17 cellular contexts compared by ENCODE assay signal in the genomic region with DNA sequence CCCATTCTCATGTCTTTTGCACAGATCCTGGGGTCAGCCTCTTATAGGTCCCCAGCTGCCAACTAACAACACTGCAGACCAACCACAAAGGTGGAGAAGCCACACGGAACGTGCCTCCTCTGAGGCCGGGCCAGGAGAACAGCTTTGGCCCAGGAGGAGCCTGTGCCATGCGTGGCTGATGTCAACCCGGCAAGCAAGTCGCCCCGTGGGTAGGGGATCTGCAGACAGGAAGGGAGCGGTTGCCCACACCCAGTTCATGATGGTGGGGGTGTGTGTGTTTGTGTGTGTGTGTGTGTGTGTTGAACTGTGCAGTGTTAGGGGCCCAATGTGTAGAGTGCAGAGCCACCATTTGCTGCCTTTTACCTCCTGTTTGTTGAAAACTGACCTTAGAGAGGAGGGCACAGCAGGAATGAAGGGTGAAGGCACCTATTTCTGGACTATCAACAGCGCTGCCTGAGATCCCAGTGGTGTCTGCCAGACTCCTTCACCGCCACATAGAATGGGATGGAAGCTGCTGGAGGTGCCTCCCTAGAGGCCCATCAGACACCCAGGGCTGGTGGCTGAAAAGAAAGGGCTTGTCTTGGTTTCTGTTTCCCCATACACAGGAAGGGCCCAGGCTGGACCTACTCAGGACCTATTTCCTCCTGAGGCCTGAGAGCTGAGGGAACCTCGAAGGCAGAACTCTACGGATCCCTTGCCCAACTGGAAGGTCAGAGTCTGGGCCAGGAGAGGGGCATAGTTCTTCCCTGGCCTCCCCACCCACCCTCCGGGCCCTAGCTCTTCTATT. TPM values are rescaled to one million over a fixed set of nuclear protein-coding genes. Genes with fewer than 3 reads are reported as not detected.
"Had no signal": no experiment of that assay in that cellular context is flagged by ENCODE, and none has a peak within 500 bp of the region (broad histone marks: within the 10 kb centered on the region; RNA-seq: fewer than 3 reads in every experiment).

No MANE protein-coding gene starts in this region.

- H3K27ac ChIP-seq: ascending aorta, gastrocnemius medialis, heart right ventricle, parathyroid adenoma, uterus had no signal

- H3K9ac ChIP-seq: parathyroid adenoma had no signal

- H3K4me3 Mint-ChIP-seq: activated T-cell treated with anti-CD3 and anti-CD28 coated beads, Interleukin-2, amount 50 U/mL, for 72 hours; WTC11 had no signal

- ATAC-seq: gastrocnemius medialis, heart right ventricle, left colon, WTC11 had no signal

- H3K36me3 ChIP-seq: ascending aorta, gastrocnemius medialis, heart right ventricle, uterus had no signal

- H3K27me3 ChIP-seq: ascending aorta, gastrocnemius medialis, uterus had no signal

- H3K9me3 Mint-ChIP-seq: activated T-cell treated with anti-CD3 and anti-CD28 coated beads, Interleukin-2, amount 50 U/mL, for 72 hours; WTC11 had no signal

- H3K36me3 Mint-ChIP-seq: WTC11 had no signal

- H3K4me1 ChIP-seq: ascending aorta, gastrocnemius medialis, parathyroid adenoma, uterus had no signal

- H2AFZ ChIP-seq: parathyroid adenoma had no signal

- H3K27ac Mint-ChIP-seq: activated T-cell treated with anti-CD3 and anti-CD28 coated beads, Interleukin-2, amount 50 U/mL, for 72 hours; WTC11 had no signal

- H3K9me3 ChIP-seq: ascending aorta, gastrocnemius medialis, heart right ventricle, uterus had no signal

- DNase-seq: activated CD4-positive, alpha-beta T cell treated with anti-CD3 and anti-CD28 coated beads for 48 hours; activated gamma-delta T cell treated with Interleukin-2 at 50 U/mL for 16 hours; activated T-cell treated with anti-CD3 and anti-CD28 coated beads, Interleukin-2, amount 50 U/mL, for 72 hours; erythroblast; gastrocnemius medialis; heart right ventricle; left colon; stimulated activated CD4-positive, alpha-beta T cell treated with anti-CD3 and anti-CD28 coated beads, Interleukin-1b, Interleukin-23, amount 100 ng/mL, for 48 hours; T-helper 9 cell; uterus had no signal

- H3K79me2 ChIP-seq: parathyroid adenoma had no signal

- H3K4me3 ChIP-seq: ascending aorta, gastrocnemius medialis, heart right ventricle, uterus had no signal

RNA-seq across cellular contexts. Expression of a gene that starts 2.6 kb away (rescaled TPM):
- total RNA-seq: activated T-cell treated with anti-CD3 and anti-CD28 coated beads, Interleukin-2, amount 50 U/mL, for 72 hours; ascending aorta; bronchial epithelial cell; cerebellum; SK-MEL-5; WTC11 had no signal

RNA-seq across cellular contexts. Expression of a gene that starts 12.6 kb away (rescaled TPM):
- total RNA-seq: activated T-cell treated with anti-CD3 and anti-CD28 coated beads, Interleukin-2, amount 50 U/mL, for 72 hours; ascending aorta; bronchial epithelial cell; cerebellum; gastrocnemius medialis; lung microvascular endothelial cell; SK-MEL-5; WTC11 had no signal

RNA-seq across cellular contexts. Expression of a gene that starts 32.6 kb away (rescaled TPM):
- total RNA-seq: ascending aorta, bronchial epithelial cell, cerebellum, gastrocnemius medialis, left colon, lung microvascular endothelial cell, SK-MEL-5, uterus, WTC11 had no signal

RNA-seq across cellular contexts. Expression of a gene that starts 55.0 kb away (rescaled TPM):
- total RNA-seq: bronchial epithelial cell had no signal
